In genomic region chr2:30197570-30197969, GRCh38 we compare ENCODE assay signal across 3 cellular contexts.
TF ChIP-seq lines count a peak whose summit lies in the region.

No MANE protein-coding gene starts in this region.

TF ChIP-seq in SK-N-SH, 30 proteins besides CTCF, POLR2A, EP300 and RAD21:
- no peak for TF ChIP-seq REST (IDR thresholded peaks at IDR 0.05; ENCODE audit: low read depth, low read length)
- TF ChIP-seq ELF1 (IDR thresholded peaks at IDR 0.05): no peak
- TF ChIP-seq PBX3 (IDR thresholded peaks at IDR 0.05): no peak
- no peak for TF ChIP-seq NRF1 (IDR thresholded peaks at IDR 0.05; ENCODE audit: low read depth, low read length)
- TF ChIP-seq TCF12 (IDR thresholded peaks at IDR 0.05): no peak
- no peak for TF ChIP-seq SIN3A (IDR thresholded peaks at IDR 0.05; ENCODE audit: borderline replicate concordance, low read depth, low read length)
- TF ChIP-seq CHD2 (IDR thresholded peaks at IDR 0.05; ENCODE audit: low read length, partially characterized antibody): no peak
- no peak for TF ChIP-seq FOSL2 (IDR thresholded peaks at IDR 0.05; ENCODE audit: borderline replicate concordance, low read depth)
- no peak for TF ChIP-seq JUND (IDR thresholded peaks at IDR 0.05)

TF ChIP-seq in SK-N-SH treated with all-trans-retinoic acid at 6 μM for 48 hours, 23 proteins besides CTCF, POLR2A, EP300 and RAD21 (continued from another document):
- TF ChIP-seq, protein P1, sequence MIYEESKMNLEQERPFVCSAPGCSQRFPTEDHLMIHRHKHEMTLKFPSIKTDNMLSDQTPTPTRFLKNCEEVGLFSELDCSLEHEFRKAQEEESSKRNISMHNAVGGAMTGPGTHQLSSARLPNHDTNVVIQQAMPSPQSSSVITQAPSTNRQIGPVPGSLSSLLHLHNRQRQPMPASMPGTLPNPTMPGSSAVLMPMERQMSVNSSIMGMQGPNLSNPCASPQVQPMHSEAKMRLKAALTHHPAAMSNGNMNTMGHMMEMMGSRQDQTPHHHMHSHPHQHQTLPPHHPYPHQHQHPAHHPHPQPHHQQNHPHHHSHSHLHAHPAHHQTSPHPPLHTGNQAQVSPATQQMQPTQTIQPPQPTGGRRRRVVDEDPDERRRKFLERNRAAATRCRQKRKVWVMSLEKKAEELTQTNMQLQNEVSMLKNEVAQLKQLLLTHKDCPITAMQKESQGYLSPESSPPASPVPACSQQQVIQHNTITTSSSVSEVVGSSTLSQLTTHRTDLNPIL (CRISPR knock-in tag; IDR thresholded peaks at IDR 0.05; ENCODE audit: low read depth): no peak
- no peak for TF ChIP-seq CSRNP3 (CRISPR knock-in tag; IDR thresholded peaks at IDR 0.05)
TF ChIP-seq in SK-N-SH treated with all-trans-retinoic acid at 6 μM for 48 hours: peak in this region for 0.

TF ChIP-seq in HEK293, 187 proteins besides CTCF, POLR2A, EP300 and RAD21 (continued from another document):
- TF ChIP-seq ZSCAN5A (tag by site-specific recombination; IDR thresholded peaks at IDR 0.05) (no peak), KLF16 (tag by site-specific recombination; IDR thresholded peaks at IDR 0.05) (no peak)
- TF ChIP-seq, protein P2, sequence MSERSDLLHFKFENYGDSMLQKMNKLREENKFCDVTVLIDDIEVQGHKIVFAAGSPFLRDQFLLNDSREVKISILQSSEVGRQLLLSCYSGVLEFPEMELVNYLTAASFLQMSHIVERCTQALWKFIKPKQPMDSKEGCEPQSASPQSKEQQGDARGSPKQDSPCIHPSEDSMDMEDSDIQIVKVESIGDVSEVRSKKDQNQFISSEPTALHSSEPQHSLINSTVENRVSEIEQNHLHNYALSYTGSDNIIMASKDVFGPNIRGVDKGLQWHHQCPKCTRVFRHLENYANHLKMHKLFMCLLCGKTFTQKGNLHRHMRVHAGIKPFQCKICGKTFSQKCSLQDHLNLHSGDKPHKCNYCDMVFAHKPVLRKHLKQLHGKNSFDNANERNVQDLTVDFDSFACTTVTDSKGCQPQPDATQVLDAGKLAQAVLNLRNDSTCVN (tag by site-specific recombination; optimal IDR thresholded peaks at IDR 0.05): no peak
- TF ChIP-seq, protein P3, sequence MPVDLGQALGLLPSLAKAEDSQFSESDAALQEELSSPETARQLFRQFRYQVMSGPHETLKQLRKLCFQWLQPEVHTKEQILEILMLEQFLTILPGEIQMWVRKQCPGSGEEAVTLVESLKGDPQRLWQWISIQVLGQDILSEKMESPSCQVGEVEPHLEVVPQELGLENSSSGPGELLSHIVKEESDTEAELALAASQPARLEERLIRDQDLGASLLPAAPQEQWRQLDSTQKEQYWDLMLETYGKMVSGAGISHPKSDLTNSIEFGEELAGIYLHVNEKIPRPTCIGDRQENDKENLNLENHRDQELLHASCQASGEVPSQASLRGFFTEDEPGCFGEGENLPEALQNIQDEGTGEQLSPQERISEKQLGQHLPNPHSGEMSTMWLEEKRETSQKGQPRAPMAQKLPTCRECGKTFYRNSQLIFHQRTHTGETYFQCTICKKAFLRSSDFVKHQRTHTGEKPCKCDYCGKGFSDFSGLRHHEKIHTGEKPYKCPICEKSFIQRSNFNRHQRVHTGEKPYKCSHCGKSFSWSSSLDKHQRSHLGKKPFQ (tag by site-specific recombination; IDR thresholded peaks at IDR 0.05): peak; percentile 43; the same call in 1 of the 2 replicates
- TF ChIP-seq, protein P4, sequence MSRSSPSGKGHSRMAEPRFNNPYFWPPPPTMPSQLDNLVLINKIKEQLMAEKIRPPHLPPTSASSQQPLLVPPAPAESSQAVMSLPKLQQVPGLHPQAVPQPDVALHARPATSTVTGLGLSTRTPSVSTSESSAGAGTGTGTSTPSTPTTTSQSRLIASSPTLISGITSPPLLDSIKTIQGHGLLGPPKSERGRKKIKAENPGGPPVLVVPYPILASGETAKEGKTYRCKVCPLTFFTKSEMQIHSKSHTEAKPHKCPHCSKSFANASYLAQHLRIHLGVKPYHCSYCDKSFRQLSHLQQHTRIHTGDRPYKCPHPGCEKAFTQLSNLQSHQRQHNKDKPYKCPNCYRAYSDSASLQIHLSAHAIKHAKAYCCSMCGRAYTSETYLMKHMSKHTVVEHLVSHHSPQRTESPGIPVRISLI (tag by site-specific recombination; IDR thresholded peaks at IDR 0.05): no peak
- TF ChIP-seq, protein P5, sequence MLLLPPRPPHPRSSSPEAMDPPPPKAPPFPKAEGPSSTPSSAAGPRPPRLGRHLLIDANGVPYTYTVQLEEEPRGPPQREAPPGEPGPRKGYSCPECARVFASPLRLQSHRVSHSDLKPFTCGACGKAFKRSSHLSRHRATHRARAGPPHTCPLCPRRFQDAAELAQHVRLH (tag by site-specific recombination; IDR thresholded peaks at IDR 0.05): no peak
